In the genomic region with DNA sequence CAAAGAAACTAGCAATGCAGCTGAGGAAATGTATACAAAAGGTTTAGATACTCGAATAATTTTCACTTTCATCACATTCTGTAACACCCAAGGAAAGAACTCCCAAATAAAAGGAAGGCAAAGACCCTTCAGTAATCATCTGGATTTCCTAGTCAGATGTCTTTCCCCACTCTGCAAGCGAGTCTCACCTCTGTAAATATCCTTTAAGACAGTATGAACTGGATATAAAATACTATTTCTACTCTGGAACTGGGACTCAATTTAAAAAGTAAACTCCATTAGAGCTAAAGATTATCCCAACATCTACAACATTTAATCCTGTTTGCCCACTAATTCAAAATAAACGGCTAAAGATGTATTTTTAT, we compare ENCODE assay signal across 8 cellular contexts. TPM values are rescaled to one million over a fixed set of nuclear protein-coding genes. Genes with fewer than 3 reads are reported as not detected.
DNase-seq lines count a peak whose midpoint lies in the region; ATAC-seq and TF ChIP-seq lines count a peak whose summit lies in the region.

No MANE protein-coding gene starts in this region.

- POLR2A ChIA-PET in CD4-positive, alpha-beta T cell (lab: Charles Lee) = interaction anchor here (0.7 to 4.4 kb wide), 10 partner anchors 21 to 1047 kb away, joined by 3 to 44 read pairs (median 6); partner anchors contain the start of genes PRDM15 and ZBTB21

- TF ChIP-seq CTCF in CD4-positive, alpha-beta T cell (IDR thresholded peaks at IDR 0.05) = no peak
- no peak for TF ChIP-seq CTCF in HL-60 (IDR thresholded peaks at IDR 0.05; ENCODE audit: insufficient read depth, low read length)

- H3K27ac ChIP-seq in CD4-positive, alpha-beta T cell (ENCODE audit: low read depth, low read length) = peak overlapping the region; percentile 75
- H3K27ac ChIP-seq in HL-60 (replicated peaks) (peak overlapping the region; percentile 30), cingulate gyrus (ENCODE audit: low read depth, low read length) (peak overlapping the region; percentile 76), neuronal stem cell (replicated peaks; ENCODE audit: low read length) (no peak overlapping the region)

- H3K4me3 ChIP-seq in HL-60 (replicated peaks; ENCODE audit: insufficient read depth, low read length) (no peak overlapping the region), neuronal stem cell (ENCODE audit: low read length in 2 of 2) (no peak overlapping the region)

- H3K27me3 Mint-ChIP-seq in CD4-positive, alpha-beta T cell = no peaks in the 10 kb centered on the region

- no peak overlapping the region for H3K14ac ChIP-seq in neuronal stem cell (ENCODE audit: low read length)

- H3K9me3 ChIP-seq in CD4-positive, alpha-beta T cell (ENCODE audit: control insufficient read depth, low read length) = no peaks in the 10 kb centered on the region
- no peaks in the 10 kb centered on the region for H3K9me3 ChIP-seq in neuronal stem cell (replicated peaks in 1 of 2; ENCODE audit: control insufficient read depth in 2 of 2, insufficient read depth in 1 of 2, low read depth in 1 of 2, low read length in 2 of 2)

- peaks cover 15% of the 10 kb centered on the region for H3K36me3 Mint-ChIP-seq in CD4-positive, alpha-beta T cell (ENCODE audit: low read depth)

- no peak overlapping the region for H2BK12ac ChIP-seq in neuronal stem cell (ENCODE audit: low read length)

- no peak overlapping the region for H2BK120ac ChIP-seq in neuronal stem cell (ENCODE audit: low read depth, low read length)

- no peak overlapping the region for H4K91ac ChIP-seq in neuronal stem cell (ENCODE audit: low read depth, low read length, poor library complexity)

- no peak overlapping the region for H2BK15ac ChIP-seq in neuronal stem cell (ENCODE audit: low read length)

- no peak for DNase-seq in CD4-positive, alpha-beta T cell
- DNase-seq in HL-60 (ENCODE audit: low read depth in 1 of 2, low spot score in 1 of 2) (no peak), neuronal stem cell (ENCODE audit: low spot score) (no peak), HPDE6-E6E7 (ENCODE audit: extremely low spot score) (no peak), putamen (ENCODE audit: low spot score) (no peak), T1000 (lab: John Stamatoyannopoulos, UW) (no peak)

- H3K36me3 ChIP-seq in neuronal stem cell (replicated peaks in 1 of 2; ENCODE audit: control insufficient read depth in 2 of 2, insufficient read depth in 2 of 2, low read length in 2 of 2) = no peaks in the 10 kb centered on the region

- H3K4me2 ChIP-seq in neuronal stem cell (ENCODE audit: insufficient read depth, low read length, poor library complexity, severe bottlenecking) = no peak overlapping the region

- peaks cover 1 to 13% of the 10 kb centered on the region in 2 donors for H3K4me1 ChIP-seq in neuronal stem cell (ENCODE audit: control insufficient read depth in 2 of 2, insufficient read depth in 1 of 2, low read depth in 1 of 2, low read length in 2 of 2)

- no peak overlapping the region for H3K9ac ChIP-seq in neuronal stem cell (ENCODE audit: low read depth, low read length, poor library complexity)

- CTCF ChIA-PET in CD4-positive, alpha-beta T cell (lab: Charles Lee) = interaction anchor here (0.9 to 1.8 kb wide), 3 partner anchors 10 to 191 kb away, joined by 5 to 7 read pairs (median 7); no protein-coding TSS in a partner anchor

- no peak overlapping the region for H3K18ac ChIP-seq in neuronal stem cell (ENCODE audit: low read length)

- no peak overlapping the region for H4K8ac ChIP-seq in neuronal stem cell (ENCODE audit: low read depth, low read length)

- no CpG with 5 or more reads among the region's 3 CpGs for WGBS in neuronal stem cell (ENCODE audit: extremely low coverage in 2 of 2, insufficient read length in 2 of 2, insufficient replicate concordance in 1 of 2), 2 donors

- no peaks in the 10 kb centered on the region for H3K27me3 ChIP-seq in CD4-positive, alpha-beta T cell (ENCODE audit: control insufficient read depth, insufficient read depth, low read length)
- H3K27me3 ChIP-seq in HL-60 (ENCODE audit: insufficient read depth, poor library complexity, severe bottlenecking) (no peaks in the 10 kb centered on the region), neuronal stem cell (ENCODE audit: control insufficient read depth in 3 of 3, insufficient read depth in 3 of 3, low read depth in 1 of 3, low read length in 3 of 3) (no peaks in the 10 kb centered on the region)

- H3K4me1 Mint-ChIP-seq in CD4-positive, alpha-beta T cell (ENCODE audit: low read depth) = peaks cover 55% of the 10 kb centered on the region

- peak overlapping the region; percentile 78 for H2AFZ ChIP-seq in neuronal stem cell (ENCODE audit: low read length)

- H2AK5ac ChIP-seq in neuronal stem cell (ENCODE audit: low read depth, low read length) = no peak overlapping the region

- peak; percentile 32 for ATAC-seq in CD4-positive, alpha-beta T cell (ENCODE audit: poor library complexity)
- no peak for ATAC-seq in HG02981 (IDR thresholded peaks at IDR 0.05; ENCODE audit: unreplicated experiment)

- H2BK5ac ChIP-seq in neuronal stem cell (ENCODE audit: low read length) = no peak overlapping the region

- H3K27ac Mint-ChIP-seq in CD4-positive, alpha-beta T cell = peak overlapping the region; percentile 95

- H3K4me3 Mint-ChIP-seq in CD4-positive, alpha-beta T cell = peak overlapping the region; percentile 90

- no peaks in the 10 kb centered on the region for H3K79me1 ChIP-seq in neuronal stem cell (ENCODE audit: low read depth, low read length)

- intact Hi-C loops in CD4-positive, alpha-beta T cell (cut with DNase I, micrococcal nuclease) = loop anchor here (1.0 to 5.0 kb wide), 6 partner anchors 47 to 190 kb away; partner anchors contain the start of genes PRDM15 (in 2 of the 2) and ZBTB21 (in 2 of the 2)

- no peak overlapping the region for H3K23ac ChIP-seq in neuronal stem cell (ENCODE audit: low read depth, low read length, poor library complexity)

- H3K4ac ChIP-seq in neuronal stem cell (ENCODE audit: low read length) = no peak overlapping the region

- H3K9me3 Mint-ChIP-seq in CD4-positive, alpha-beta T cell = no peaks in the 10 kb centered on the region

RNA-seq across cellular contexts. Expression of gene C2CD2, which starts 27.0 kb away (rescaled TPM):
- 1 to 10 TPM; 8.2 to 8.8 TPM for total RNA-seq in CD4-positive, alpha-beta T cell
- polyA plus RNA-seq in neuronal stem cell (2013, experiment 1 of 2) = 9.9 TPM
- polyA plus RNA-seq in neuronal stem cell (2013, experiment 2 of 2) = 10.7 TPM

RNA-seq across cellular contexts. Expression of gene PRDM15, which starts 47.6 kb away (rescaled TPM):
- total RNA-seq in CD4-positive, alpha-beta T cell = 10 to 100 TPM; 10.4 to 12.0 TPM
- polyA plus RNA-seq in neuronal stem cell (2013, experiment 1 of 2) = 4.5 TPM
- 4.3 TPM for polyA plus RNA-seq in neuronal stem cell (2013, experiment 2 of 2)
